In the genomic region with DNA sequence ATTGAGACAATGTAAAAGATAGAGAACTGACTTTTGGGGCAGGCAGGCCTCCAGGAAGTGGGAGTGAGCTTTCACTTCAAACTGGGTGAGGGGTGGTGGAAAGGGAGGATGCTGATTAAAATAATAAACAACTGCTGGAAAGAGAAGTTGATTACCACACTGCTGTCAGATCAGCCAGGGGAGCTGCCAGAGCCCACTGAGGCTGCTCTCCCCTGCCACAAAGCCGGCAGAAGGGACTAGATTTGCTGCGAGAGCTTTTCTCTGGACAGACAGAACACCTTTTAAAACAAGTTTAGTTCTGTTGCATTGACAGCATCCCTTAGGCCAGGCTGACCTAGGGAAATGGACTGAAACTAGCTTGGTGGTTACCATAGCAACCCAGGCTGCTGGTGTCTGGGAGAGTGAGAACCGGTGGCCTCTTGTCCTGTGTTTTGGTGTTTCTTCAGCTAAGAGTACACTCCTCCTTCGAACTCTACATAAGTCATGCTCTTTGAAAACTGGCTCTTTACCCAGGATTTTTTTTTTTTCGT, we compare ENCODE assay signal across 8 cellular contexts.
A peak's percentile ranks its signal among the peaks of the same experiment; 100 is the strongest.
DNase-seq lines count a peak whose midpoint lies in the region; ATAC-seq, FAIRE-seq and TF ChIP-seq lines count a peak whose summit lies in the region.

No MANE protein-coding gene starts in this region.

- H3K27ac ChIP-seq in neural progenitor cell: peak overlapping the region; percentile 22

- H3K36me3 Mint-ChIP-seq in activated CD8-positive, alpha-beta memory T cell treated with anti-CD3 and anti-CD28 coated beads, Interleukin-2, amount 10 ng/mL, durations not matched to agents 7 days and 5 days: peaks cover 7% of the 10 kb centered on the region
- H3K36me3 Mint-ChIP-seq in endothelial cell (ENCODE audit: low read depth, unreplicated experiment): no peaks in the 10 kb centered on the region
- no peaks in the 10 kb centered on the region for H3K36me3 Mint-ChIP-seq in neural progenitor cell

- H3K9ac ChIP-seq in neural progenitor cell: no peak overlapping the region

- no peaks in the 10 kb centered on the region for H3K27me3 Mint-ChIP-seq in activated CD8-positive, alpha-beta memory T cell treated with anti-CD3 and anti-CD28 coated beads, Interleukin-2, amount 10 ng/mL, durations not matched to agents 7 days and 5 days
- H3K27me3 Mint-ChIP-seq in endothelial cell (ENCODE audit: unreplicated experiment) (no peaks in the 10 kb centered on the region), neural progenitor cell (ENCODE audit: insufficient read depth, low read depth) (no peaks in the 10 kb centered on the region)

- H3K27me3 ChIP-seq in neural progenitor cell: no peaks in the 10 kb centered on the region

- peak; percentile 74 for ATAC-seq in activated CD8-positive, alpha-beta memory T cell treated with anti-CD3 and anti-CD28 coated beads, Interleukin-2, amount 10 ng/mL, durations not matched to agents 7 days and 5 days
- peak; percentile 77 for ATAC-seq in HG02798 (IDR thresholded peaks at IDR 0.05; ENCODE audit: poor library complexity, unreplicated experiment)

- H3K4me1 ChIP-seq in neural progenitor cell: peaks cover 65% of the 10 kb centered on the region

- peak; percentile 42 for DNase-seq in activated CD8-positive, alpha-beta memory T cell treated with anti-CD3 and anti-CD28 coated beads, Interleukin-2, amount 10 ng/mL, durations not matched to agents 7 days and 5 days
- no peak for DNase-seq in activated CD8-positive, alpha-beta memory T cell treated with anti-CD3 and anti-CD28 coated beads, Interleukin-2, amount 50 U/mL, for 48 hours
- peak; percentile 46 for DNase-seq in RCC 7860 (ENCODE audit: low spot score)
- peak; percentile 19 for DNase-seq in endothelial cell (ENCODE audit: low spot score)
- DNase-seq in neural progenitor cell (ENCODE audit: low spot score): peak; percentile 85
- DNase-seq in NAMALWA (ENCODE audit: low spot score): no peak
- DNase-seq in cerebellar cortex (ENCODE audit: low spot score): no peak

- H3K27ac Mint-ChIP-seq in activated CD8-positive, alpha-beta memory T cell treated with anti-CD3 and anti-CD28 coated beads, Interleukin-2, amount 10 ng/mL, durations not matched to agents 7 days and 5 days: peak overlapping the region; percentile 67
- H3K27ac Mint-ChIP-seq in endothelial cell (ENCODE audit: unreplicated experiment) (peak overlapping the region; percentile 80), neural progenitor cell (peak overlapping the region; percentile 52)

- no peaks in the 10 kb centered on the region for H3K9me3 Mint-ChIP-seq in activated CD8-positive, alpha-beta memory T cell treated with anti-CD3 and anti-CD28 coated beads, Interleukin-2, amount 10 ng/mL, durations not matched to agents 7 days and 5 days (ENCODE audit: low read depth)
- H3K9me3 Mint-ChIP-seq in endothelial cell (ENCODE audit: unreplicated experiment) (no peaks in the 10 kb centered on the region), neural progenitor cell (no peaks in the 10 kb centered on the region)

- no peak for TF ChIP-seq CTCF in endothelial cell (IDR thresholded peaks at IDR 0.05; ENCODE audit: unreplicated experiment)
- no peak for TF ChIP-seq CTCF in neural progenitor cell (IDR thresholded peaks at IDR 0.05)

- peaks cover 4% of the 10 kb centered on the region for H3K79me2 ChIP-seq in neural progenitor cell (ENCODE audit: low read depth)

- no peak overlapping the region for H2AFZ ChIP-seq in neural progenitor cell (replicated peaks)

- H3K9me3 ChIP-seq in neural progenitor cell (ENCODE audit: low read depth): no peaks in the 10 kb centered on the region

- FAIRE-seq in RCC 7860 (lab: Jason Lieb, UNC): no peak

- H4K20me1 ChIP-seq in neural progenitor cell (ENCODE audit: low read depth): no peaks in the 10 kb centered on the region

- H3K4me1 Mint-ChIP-seq in activated CD8-positive, alpha-beta memory T cell treated with anti-CD3 and anti-CD28 coated beads, Interleukin-2, amount 10 ng/mL, durations not matched to agents 7 days and 5 days: peaks cover 24% of the 10 kb centered on the region
- H3K4me1 Mint-ChIP-seq in endothelial cell (ENCODE audit: unreplicated experiment) (peaks cover 3% of the 10 kb centered on the region), neural progenitor cell (peaks cover 53% of the 10 kb centered on the region)

- H3F3A ChIP-seq in neural progenitor cell (ENCODE audit: low read depth): peaks cover 27% of the 10 kb centered on the region

- H3K4me3 ChIP-seq in neural progenitor cell: no peak overlapping the region

- H3K36me3 ChIP-seq in neural progenitor cell: no peaks in the 10 kb centered on the region

- H3K4me2 ChIP-seq in neural progenitor cell: peak overlapping the region; percentile 54

- H3K4me3 Mint-ChIP-seq in activated CD8-positive, alpha-beta memory T cell treated with anti-CD3 and anti-CD28 coated beads, Interleukin-2, amount 10 ng/mL, durations not matched to agents 7 days and 5 days: peak overlapping the region; percentile 27
- H3K4me3 Mint-ChIP-seq in endothelial cell (ENCODE audit: unreplicated experiment): no peak overlapping the region
- H3K4me3 Mint-ChIP-seq in neural progenitor cell: no peak overlapping the region

- CTCF ChIA-PET in activated CD8-positive, alpha-beta memory T cell treated with anti-CD3 and anti-CD28 coated beads, Interleukin-2, amount 10 ng/mL, durations not matched to agents 7 days and 5 days (lab: Charles Lee): no interaction called here

Comparison
In these comparisons a context has a peak if more than half of its experiments do, and no peak if none do; other contexts are left out.
1. DNase-seq: peak in activated CD8-positive, alpha-beta memory T cell treated with anti-CD3 and anti-CD28 coated beads, Interleukin-2, amount 10 ng/mL, durations not matched to agents 7 days and 5 days (single experiment), RCC 7860 (single experiment), endothelial cell (single experiment) and neural progenitor cell (single experiment); none in activated CD8-positive, alpha-beta memory T cell treated with anti-CD3 and anti-CD28 coated beads, Interleukin-2, amount 50 U/mL, for 48 hours (single experiment), NAMALWA (single experiment) and cerebellar cortex (single experiment).
2. Peak in every context shown above with its lines, with median percentiles within 50 percentile points of each other: H3K27ac Mint-ChIP-seq.